Comparison of ENCODE assay signal across 24 cellular contexts in genomic region chr18:48078448-48078847, GRCh38.
"Had no signal": no experiment of that assay in that cellular context is flagged by ENCODE, and none has a peak within 500 bp of the region (broad histone marks: within the 10 kb centered on the region; RNA-seq: fewer than 3 reads in every experiment).

No MANE protein-coding gene starts in this region.

- DNase-seq: colonic mucosa; cortex of kidney; effector CD8-positive, alpha-beta T cell; effector memory CD8-positive, alpha-beta T cell; endodermal cell; erythroblast; foreskin fibroblast; foreskin melanocyte; gastrocnemius medialis; glutamatergic neuron; head of caudate nucleus; heart right ventricle; hippocampal formation; left cardiac atrium; left ventricle myocardium superior; lower lobe of right lung; mesenchymal stem cell; midbrain; naive thymus-derived CD4-positive, alpha-beta T cell had no signal

- FAIRE-seq: endometrium, islet of Langerhans, keratinocyte had no signal

- H3K27ac ChIP-seq: colonic mucosa, epithelial cell of prostate, esophagus muscularis mucosa, gastrocnemius medialis, heart right ventricle, lower lobe of right lung had no signal

- H3K9me3 ChIP-seq: colonic mucosa, esophagus muscularis mucosa, gastrocnemius medialis, heart right ventricle, lower lobe of right lung had no signal

- H3K4me3 ChIP-seq: colonic mucosa, esophagus muscularis mucosa, gastrocnemius medialis, heart right ventricle, lower lobe of right lung had no signal

- H3K27me3 ChIP-seq: colonic mucosa, esophagus muscularis mucosa, gastrocnemius medialis, heart right ventricle had no signal

- H3K36me3 ChIP-seq: colonic mucosa, esophagus muscularis mucosa, gastrocnemius medialis, heart right ventricle, lower lobe of right lung had no signal

- H3K4me1 ChIP-seq: colonic mucosa, gastrocnemius medialis, lower lobe of right lung had no signal
